In the genomic region with DNA sequence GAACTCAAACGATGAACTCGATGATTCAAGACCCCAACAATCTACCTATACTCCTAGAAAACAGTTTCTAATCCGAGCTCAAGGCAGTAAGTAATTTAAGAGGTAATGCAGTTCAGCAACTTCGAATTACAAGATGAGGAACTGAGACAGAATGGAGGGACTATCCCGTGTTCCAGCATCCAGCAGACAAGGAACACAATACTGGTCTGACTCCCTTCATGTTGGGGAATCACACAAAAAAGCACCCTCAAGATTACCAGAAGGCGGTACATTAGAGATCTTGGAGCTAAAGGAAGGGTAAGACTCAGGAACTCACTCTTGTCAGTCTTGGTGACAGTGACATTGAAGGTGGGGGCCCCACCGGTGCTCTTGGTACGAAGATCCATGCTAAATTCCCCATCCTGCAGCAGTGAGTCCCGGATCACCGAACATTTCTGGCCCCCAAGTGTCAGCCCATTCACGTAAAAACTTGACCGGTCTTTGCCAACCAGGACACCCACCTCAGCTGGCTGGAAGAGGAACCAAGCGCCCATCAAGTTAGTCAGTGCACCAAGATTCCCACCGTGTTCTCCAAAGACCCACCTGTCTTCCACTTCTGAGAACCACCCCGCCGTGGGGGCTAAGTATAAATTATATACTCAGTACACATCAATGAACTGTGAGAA, we compare ENCODE assay signal across 8 cellular contexts. TPM values are rescaled to one million over a fixed set of nuclear protein-coding genes. Genes with fewer than 3 reads are reported as not detected.
A peak's percentile ranks its signal among the peaks of the same experiment; 100 is the strongest.
DNase-seq lines count a peak whose midpoint lies in the region; ATAC-seq and TF ChIP-seq lines count a peak whose summit lies in the region.

No MANE protein-coding gene starts in this region.

- no peak for ATAC-seq in HG03460 (IDR thresholded peaks at IDR 0.05; ENCODE audit: unreplicated experiment)

- H3K9me3 ChIP-seq in SJSA1 (replicated peaks), result no peaks in the 10 kb centered on the region
- no peaks in the 10 kb centered on the region for H3K9me3 ChIP-seq in esophagus squamous epithelium

- no peak for TF ChIP-seq POLR2A in esophagus squamous epithelium (IDR thresholded peaks at IDR 0.05)

- no peak for TF ChIP-seq CTCF in GM12875 (IDR thresholded peaks at IDR 0.05; ENCODE audit: borderline replicate concordance, insufficient read depth, low read depth, low read length)
- no peak for TF ChIP-seq CTCF in esophagus squamous epithelium (IDR thresholded peaks at IDR 0.05)

- H3K36me3 ChIP-seq in SJSA1 (peaks cover 66% of the 10 kb centered on the region), esophagus squamous epithelium (peaks cover 4 to 59% (median 14%) of the 10 kb centered on the region in 3 donors), rectal smooth muscle tissue (ENCODE audit: control insufficient read depth, insufficient read depth, low read length) (peaks cover 35% of the 10 kb centered on the region)

- WGBS in esophagus squamous epithelium, 2 donors, result 9 to 13% methylated on average over 8 to 9 of the region's 16 CpGs

- intact Hi-C loops in esophagus squamous epithelium (cut with DNase I), result no loop called here

- peak overlapping the region; percentile 99 for H3K4me3 ChIP-seq in GM12875 (ENCODE audit: low read depth, low read length)
- peak overlapping the region; percentile 92 for H3K4me3 ChIP-seq in SJSA1
- H3K4me3 ChIP-seq in esophagus squamous epithelium, result peak overlapping the region; percentile 91 to 97 (median 94)
- H3K4me3 ChIP-seq in rectal smooth muscle tissue (ENCODE audit: low read length), result peak overlapping the region; percentile 98

- DNase-seq in SJSA1 (ENCODE audit: low read depth in 1 of 2, low spot score in 2 of 2) (no peak), esophagus squamous epithelium (lab: John Stamatoyannopoulos, UW) (no peak), GOT3 (lab: John Stamatoyannopoulos, UW) (no peak), KBM-7 (no peak)
- no peak for DNase-seq in activated CD4-positive, alpha-beta T cell treated with anti-CD3 and anti-CD28 coated beads for 48 hours

- in situ Hi-C loops in KBM-7 (cut with MboI; ENCODE audit: low pct_unique_long_range_greater_than_20kb, low sequenced_read_pairs), result no loop called here

- peaks cover 55% of the 10 kb centered on the region for H3K4me1 ChIP-seq in SJSA1 (replicated peaks)
- H3K4me1 ChIP-seq in esophagus squamous epithelium, result peaks cover 39 to 89% (median 45%) of the 10 kb centered on the region in 3 donors
- peaks cover 21% of the 10 kb centered on the region for H3K4me1 ChIP-seq in rectal smooth muscle tissue (ENCODE audit: control insufficient read depth, insufficient read depth, low read length)

- no peaks in the 10 kb centered on the region for H3K27me3 ChIP-seq in SJSA1 (replicated peaks)
- no peaks in the 10 kb centered on the region for H3K27me3 ChIP-seq in esophagus squamous epithelium
- no peaks in the 10 kb centered on the region for H3K27me3 ChIP-seq in rectal smooth muscle tissue (ENCODE audit: control insufficient read depth, insufficient read depth, low read length)

- H3K27ac ChIP-seq in SJSA1 (no peak overlapping the region; the same call in 1 of the 2 replicates), esophagus squamous epithelium (peak overlapping the region; percentile 97 to 100 (median 98)), rectal smooth muscle tissue (ENCODE audit: low read depth, low read length) (peak overlapping the region; percentile 99)

- no peak overlapping the region for H3K9ac ChIP-seq in rectal smooth muscle tissue (ENCODE audit: low read length)

RNA-seq across cellular contexts. Expression of gene PFN1, which starts 1.9 kb away (rescaled TPM):
- total RNA-seq in SJSA1 (2014; rRNA removed; shearing (Covaris generic)), result 1,207 and 1,337 TPM in 2 replicates
- total RNA-seq in esophagus squamous epithelium, result 100 to 1,000 TPM; 520 to 970 (median 715) TPM

RNA-seq across cellular contexts. Expression of gene ENO3, which starts 4.5 kb away (rescaled TPM):
- 5.2 and 6.6 TPM in 2 replicates for total RNA-seq in SJSA1 (2014; rRNA removed; shearing (Covaris generic))
- 1 to 10 TPM in 2 of 4 donors, under 1 TPM in 1, not detected in 1; 0.31 to 3.6 (median 1.5) TPM for total RNA-seq in esophagus squamous epithelium

RNA-seq across cellular contexts. Expression of gene RNF167, which starts 6.4 kb away (rescaled TPM):
- 4.2 and 13.0 TPM in 2 replicates for total RNA-seq in SJSA1 (2014; rRNA removed; shearing (Covaris generic))
- total RNA-seq in esophagus squamous epithelium, result 10 to 100 TPM; 42.3 to 57.4 (median 54.2) TPM

RNA-seq across cellular contexts. Expression of gene SLC25A11, which starts 6.6 kb away (rescaled TPM):
- 67.6 and 68.4 TPM in 2 replicates for total RNA-seq in SJSA1 (2014; rRNA removed; shearing (Covaris generic))
- total RNA-seq in esophagus squamous epithelium, result 10 to 100 TPM; 29.3 to 54.2 (median 42.2) TPM

RNA-seq across cellular contexts. Expression of gene GP1BA, which starts 14.4 kb away (rescaled TPM):
- not detected in 2 replicates for total RNA-seq in SJSA1 (2014; rRNA removed; shearing (Covaris generic))
- not detected for total RNA-seq in esophagus squamous epithelium
